ENCODE assay signal across 7 cellular contexts in genomic region chr11:62497132-62497915, GRCh38. TPM values are rescaled to one million over a fixed set of nuclear protein-coding genes. Genes with fewer than 3 reads are reported as not detected.
DNase-seq lines count a peak whose midpoint lies in the region; ATAC-seq and TF ChIP-seq lines count a peak whose summit lies in the region.

No MANE protein-coding gene starts in this region.

- no peaks in the 10 kb centered on the region for H3K36me3 ChIP-seq in DND-41 (ENCODE audit: insufficient read depth, low read length)

- TF ChIP-seq CTCF in DND-41 (IDR thresholded peaks at IDR 0.05; ENCODE audit: borderline replicate concordance, extremely low read depth, low read length, poor library complexity, severe bottlenecking), result peak; percentile 65
- TF ChIP-seq CTCF in osteocyte (IDR thresholded peaks at IDR 0.05), result peak; percentile 53

- no peak overlapping the region for H3K9ac ChIP-seq in DND-41 (ENCODE audit: low read depth, low read length)

- H3K27ac ChIP-seq in DND-41 (ENCODE audit: low read length), result no peak overlapping the region

- H3K4me2 ChIP-seq in DND-41 (ENCODE audit: insufficient read depth, low read length), result no peak overlapping the region

- H2AFZ ChIP-seq in DND-41 (ENCODE audit: low read depth, low read length), result no peak overlapping the region

- no peak overlapping the region for H3K4me3 Mint-ChIP-seq in osteocyte (ENCODE audit: unreplicated experiment)

- ATAC-seq in DND-41 (ENCODE audit: insufficient read depth, low read depth), result peak; percentile 71; the same call in 1 of the 3 replicates

- no peaks in the 10 kb centered on the region for H3K9me3 Mint-ChIP-seq in osteocyte (ENCODE audit: unreplicated experiment)

- peaks cover 20% of the 10 kb centered on the region for H3K4me1 Mint-ChIP-seq in osteocyte (ENCODE audit: unreplicated experiment)

- no peaks in the 10 kb centered on the region for H3K9me3 ChIP-seq in DND-41 (ENCODE audit: insufficient read depth, low read length, severe bottlenecking)

- H3K79me2 ChIP-seq in DND-41 (ENCODE audit: insufficient read depth, low read length), result no peaks in the 10 kb centered on the region

- DNase-seq in DND-41, result peak; percentile 19
- peak; percentile 87 for DNase-seq in HT1080 (ENCODE audit: low read depth)
- DNase-seq in SW480 (ENCODE audit: low spot score), result peak; percentile 87
- peak; percentile 79 for DNase-seq in fibroblast of peridontal ligament (ENCODE audit: extremely low read depth)
- DNase-seq in osteocyte (ENCODE audit: extremely low spot score, unreplicated experiment), result no peak
- no peak for DNase-seq in AG08396 (ENCODE audit: low spot score)
- DNase-seq in stimulated activated naive CD4-positive, alpha-beta T cell treated with Interleukin-2 at 50 U/mL for 16 hours (lab: John Stamatoyannopoulos, UW), result no peak

- no peaks in the 10 kb centered on the region for H3K27me3 ChIP-seq in DND-41 (ENCODE audit: insufficient read depth, low read length, poor library complexity)

- H3K4me3 ChIP-seq in DND-41 (ENCODE audit: low read depth in 1 of 2, low read length in 2 of 2), result no peak overlapping the region

- no peaks in the 10 kb centered on the region for H4K20me1 ChIP-seq in DND-41 (ENCODE audit: insufficient read depth, low read length)

- H3K27ac Mint-ChIP-seq in osteocyte (ENCODE audit: unreplicated experiment), result peak overlapping the region; percentile 63

- H3K4me1 ChIP-seq in DND-41 (ENCODE audit: insufficient read depth, low read length), result no peaks in the 10 kb centered on the region

- no peaks in the 10 kb centered on the region for H3K36me3 Mint-ChIP-seq in osteocyte (ENCODE audit: unreplicated experiment)

- no peaks in the 10 kb centered on the region for H3K27me3 Mint-ChIP-seq in osteocyte (ENCODE audit: unreplicated experiment)

RNA-seq across cellular contexts. Expression of gene AHNAK, which starts 49.3 kb away (rescaled TPM):
- 184 and 193 TPM in 2 replicates for total RNA-seq in HT1080 (2014; rRNA removed; shearing (Covaris generic))
- 26.7 and 39.2 TPM in 2 replicates for polyA plus RNA-seq in HT1080 (2015; cell fraction: cytosol; rRNA removed)
- 503 and 597 TPM in 2 replicates for polyA plus RNA-seq in HT1080 (2015; cell fraction: nucleus; rRNA removed)
- 462 and 503 TPM in 2 replicates for total RNA-seq in osteocyte

Comparison
In these comparisons a context has a peak if more than half of its experiments do, and no peak if none do; other contexts are left out.
1. DNase-seq: peak in DND-41 (single experiment), HT1080 (single experiment), SW480 (single experiment) and fibroblast of peridontal ligament (single experiment); none in osteocyte (single experiment), AG08396 (single experiment) and stimulated activated naive CD4-positive, alpha-beta T cell treated with Interleukin-2 at 50 U/mL for 16 hours (single experiment).